1 cellular context compared by ENCODE assay signal in the genomic region with DNA sequence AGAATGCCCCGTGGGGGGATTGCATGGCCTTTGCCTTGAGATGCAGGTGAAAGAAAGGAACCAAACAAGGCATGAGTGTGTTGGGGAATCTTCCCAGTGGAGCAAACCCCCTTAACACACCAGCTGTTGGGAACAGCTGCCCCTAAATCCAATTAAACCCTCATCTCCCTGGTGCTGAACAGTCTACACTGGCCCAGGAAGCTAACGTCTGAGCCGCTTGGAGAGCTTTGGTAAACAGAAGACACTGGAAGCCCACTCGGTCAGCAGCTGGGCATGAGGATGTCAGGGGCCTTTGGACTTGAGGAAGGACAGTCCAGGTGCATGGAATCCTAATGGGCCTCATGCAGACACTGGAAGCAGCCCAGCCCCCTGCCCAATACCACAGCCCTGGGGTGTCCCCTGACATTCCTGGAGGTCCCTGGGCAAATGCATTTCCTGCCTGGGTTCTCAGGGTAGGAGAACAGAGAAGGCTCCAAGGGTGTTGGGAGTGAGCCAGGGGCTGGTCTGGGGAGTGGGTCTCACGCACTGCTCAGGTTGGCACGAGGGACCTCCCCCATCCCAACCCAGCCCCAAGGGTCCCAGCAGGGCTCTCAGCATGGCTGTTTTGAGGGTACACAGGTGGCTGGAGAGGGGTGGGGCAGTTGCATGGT.
TF ChIP-seq lines count a peak whose summit lies in the region.

No MANE protein-coding gene starts in this region.

TF ChIP-seq in H1, 55 proteins besides CTCF, POLR2A, EP300 and RAD21:
- TF ChIP-seq TEAD4 (IDR thresholded peaks at IDR 0.05; ENCODE audit: low read depth, low read length), result no peak
- TF ChIP-seq KDM1A (IDR thresholded peaks at IDR 0.05; ENCODE audit: borderline replicate concordance, low read length), result no peak
- TF ChIP-seq EZH2 (IDR thresholded peaks at IDR 0.05; ENCODE audit: low read depth, low read length, severe bottlenecking), result no peak
- TF ChIP-seq PHF8 (conservative IDR thresholded peaks at IDR 0.05; ENCODE audit: low read depth, low read length), result no peak
- no peak for TF ChIP-seq CHD1 (IDR thresholded peaks at IDR 0.05; ENCODE audit: low read depth, low read length)
- no peak for TF ChIP-seq NRF1 (IDR thresholded peaks at IDR 0.05; ENCODE audit: low read depth, low read length)
- TF ChIP-seq RBBP5 (IDR thresholded peaks at IDR 0.05; ENCODE audit: borderline replicate concordance, low read depth, low read length), result no peak
- TF ChIP-seq SIRT6 (IDR thresholded peaks at IDR 0.05; ENCODE audit: low read length), result no peak
- no peak for TF ChIP-seq TCF12 (IDR thresholded peaks at IDR 0.05; ENCODE audit: low read depth, low read length)
- no peak for TF ChIP-seq SIX5 (IDR thresholded peaks at IDR 0.05; ENCODE audit: low read depth, low read length)
- TF ChIP-seq MAFK (IDR thresholded peaks at IDR 0.05; ENCODE audit: low read depth, low read length), result no peak
- TF ChIP-seq, protein P1, sequence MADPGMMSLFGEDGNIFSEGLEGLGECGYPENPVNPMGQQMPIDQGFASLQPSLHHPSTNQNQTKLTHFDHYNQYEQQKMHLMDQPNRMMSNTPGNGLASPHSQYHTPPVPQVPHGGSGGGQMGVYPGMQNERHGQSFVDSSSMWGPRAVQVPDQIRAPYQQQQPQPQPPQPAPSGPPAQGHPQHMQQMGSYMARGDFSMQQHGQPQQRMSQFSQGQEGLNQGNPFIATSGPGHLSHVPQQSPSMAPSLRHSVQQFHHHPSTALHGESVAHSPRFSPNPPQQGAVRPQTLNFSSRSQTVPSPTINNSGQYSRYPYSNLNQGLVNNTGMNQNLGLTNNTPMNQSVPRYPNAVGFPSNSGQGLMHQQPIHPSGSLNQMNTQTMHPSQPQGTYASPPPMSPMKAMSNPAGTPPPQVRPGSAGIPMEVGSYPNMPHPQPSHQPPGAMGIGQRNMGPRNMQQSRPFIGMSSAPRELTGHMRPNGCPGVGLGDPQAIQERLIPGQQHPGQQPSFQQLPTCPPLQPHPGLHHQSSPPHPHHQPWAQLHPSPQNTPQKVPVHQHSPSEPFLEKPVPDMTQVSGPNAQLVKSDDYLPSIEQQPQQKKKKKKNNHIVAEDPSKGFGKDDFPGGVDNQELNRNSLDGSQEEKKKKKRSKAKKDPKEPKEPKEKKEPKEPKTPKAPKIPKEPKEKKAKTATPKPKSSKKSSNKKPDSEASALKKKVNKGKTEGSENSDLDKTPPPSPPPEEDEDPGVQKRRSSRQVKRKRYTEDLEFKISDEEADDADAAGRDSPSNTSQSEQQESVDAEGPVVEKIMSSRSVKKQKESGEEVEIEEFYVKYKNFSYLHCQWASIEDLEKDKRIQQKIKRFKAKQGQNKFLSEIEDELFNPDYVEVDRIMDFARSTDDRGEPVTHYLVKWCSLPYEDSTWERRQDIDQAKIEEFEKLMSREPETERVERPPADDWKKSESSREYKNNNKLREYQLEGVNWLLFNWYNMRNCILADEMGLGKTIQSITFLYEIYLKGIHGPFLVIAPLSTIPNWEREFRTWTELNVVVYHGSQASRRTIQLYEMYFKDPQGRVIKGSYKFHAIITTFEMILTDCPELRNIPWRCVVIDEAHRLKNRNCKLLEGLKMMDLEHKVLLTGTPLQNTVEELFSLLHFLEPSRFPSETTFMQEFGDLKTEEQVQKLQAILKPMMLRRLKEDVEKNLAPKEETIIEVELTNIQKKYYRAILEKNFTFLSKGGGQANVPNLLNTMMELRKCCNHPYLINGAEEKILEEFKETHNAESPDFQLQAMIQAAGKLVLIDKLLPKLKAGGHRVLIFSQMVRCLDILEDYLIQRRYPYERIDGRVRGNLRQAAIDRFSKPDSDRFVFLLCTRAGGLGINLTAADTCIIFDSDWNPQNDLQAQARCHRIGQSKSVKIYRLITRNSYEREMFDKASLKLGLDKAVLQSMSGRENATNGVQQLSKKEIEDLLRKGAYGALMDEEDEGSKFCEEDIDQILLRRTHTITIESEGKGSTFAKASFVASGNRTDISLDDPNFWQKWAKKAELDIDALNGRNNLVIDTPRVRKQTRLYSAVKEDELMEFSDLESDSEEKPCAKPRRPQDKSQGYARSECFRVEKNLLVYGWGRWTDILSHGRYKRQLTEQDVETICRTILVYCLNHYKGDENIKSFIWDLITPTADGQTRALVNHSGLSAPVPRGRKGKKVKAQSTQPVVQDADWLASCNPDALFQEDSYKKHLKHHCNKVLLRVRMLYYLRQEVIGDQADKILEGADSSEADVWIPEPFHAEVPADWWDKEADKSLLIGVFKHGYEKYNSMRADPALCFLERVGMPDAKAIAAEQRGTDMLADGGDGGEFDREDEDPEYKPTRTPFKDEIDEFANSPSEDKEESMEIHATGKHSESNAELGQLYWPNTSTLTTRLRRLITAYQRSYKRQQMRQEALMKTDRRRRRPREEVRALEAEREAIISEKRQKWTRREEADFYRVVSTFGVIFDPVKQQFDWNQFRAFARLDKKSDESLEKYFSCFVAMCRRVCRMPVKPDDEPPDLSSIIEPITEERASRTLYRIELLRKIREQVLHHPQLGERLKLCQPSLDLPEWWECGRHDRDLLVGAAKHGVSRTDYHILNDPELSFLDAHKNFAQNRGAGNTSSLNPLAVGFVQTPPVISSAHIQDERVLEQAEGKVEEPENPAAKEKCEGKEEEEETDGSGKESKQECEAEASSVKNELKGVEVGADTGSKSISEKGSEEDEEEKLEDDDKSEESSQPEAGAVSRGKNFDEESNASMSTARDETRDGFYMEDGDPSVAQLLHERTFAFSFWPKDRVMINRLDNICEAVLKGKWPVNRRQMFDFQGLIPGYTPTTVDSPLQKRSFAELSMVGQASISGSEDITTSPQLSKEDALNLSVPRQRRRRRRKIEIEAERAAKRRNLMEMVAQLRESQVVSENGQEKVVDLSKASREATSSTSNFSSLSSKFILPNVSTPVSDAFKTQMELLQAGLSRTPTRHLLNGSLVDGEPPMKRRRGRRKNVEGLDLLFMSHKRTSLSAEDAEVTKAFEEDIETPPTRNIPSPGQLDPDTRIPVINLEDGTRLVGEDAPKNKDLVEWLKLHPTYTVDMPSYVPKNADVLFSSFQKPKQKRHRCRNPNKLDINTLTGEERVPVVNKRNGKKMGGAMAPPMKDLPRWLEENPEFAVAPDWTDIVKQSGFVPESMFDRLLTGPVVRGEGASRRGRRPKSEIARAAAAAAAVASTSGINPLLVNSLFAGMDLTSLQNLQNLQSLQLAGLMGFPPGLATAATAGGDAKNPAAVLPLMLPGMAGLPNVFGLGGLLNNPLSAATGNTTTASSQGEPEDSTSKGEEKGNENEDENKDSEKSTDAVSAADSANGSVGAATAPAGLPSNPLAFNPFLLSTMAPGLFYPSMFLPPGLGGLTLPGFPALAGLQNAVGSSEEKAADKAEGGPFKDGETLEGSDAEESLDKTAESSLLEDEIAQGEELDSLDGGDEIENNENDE (IDR thresholded peaks at IDR 0.05; ENCODE audit: insufficient replicate concordance, low read length), result no peak
TF ChIP-seq in H1: peak in this region for 0.
